Comparison of ENCODE assay signal across 8 cellular contexts in the genomic region with DNA sequence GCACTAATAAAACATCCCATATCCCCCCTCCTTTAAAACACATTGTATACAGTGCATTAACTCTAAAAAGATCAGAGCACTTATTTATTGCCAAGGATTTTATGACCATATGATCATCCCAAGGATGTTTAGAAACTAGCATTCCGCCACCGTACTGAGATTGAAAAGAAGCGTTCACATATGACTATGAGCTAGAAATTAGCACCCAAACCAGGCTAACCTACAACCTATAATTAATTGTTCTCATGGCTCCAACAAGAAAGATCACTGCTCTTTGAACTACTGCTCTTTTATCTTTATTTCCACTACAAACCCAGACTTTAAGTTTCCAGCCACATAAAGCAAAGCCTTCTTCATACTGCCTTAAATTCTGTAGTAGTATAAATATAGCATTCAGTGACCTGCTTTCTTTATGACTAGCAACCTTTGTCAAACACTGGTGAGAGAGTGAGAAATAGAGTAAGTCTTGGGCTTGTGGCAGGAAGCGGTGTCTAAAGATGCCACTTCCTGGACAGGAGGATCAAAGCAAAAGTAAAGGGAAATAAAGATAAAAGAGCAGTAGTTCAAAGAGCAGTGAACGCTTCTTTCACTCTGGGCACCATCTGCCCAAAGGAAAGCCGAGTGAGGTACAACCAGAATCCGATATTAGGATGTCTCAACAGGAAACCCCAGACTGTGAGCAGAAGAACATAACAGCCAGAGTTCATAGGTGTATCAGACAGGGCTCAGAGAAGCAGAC.
DNase-seq lines count a peak whose midpoint lies in the region; ATAC-seq and TF ChIP-seq lines count a peak whose summit lies in the region.

No MANE protein-coding gene starts in this region.

- no peaks in the 10 kb centered on the region for H3K36me3 ChIP-seq in Caco-2 (ENCODE audit: control insufficient read depth, insufficient read depth, low read length)

- H3K4me3 Mint-ChIP-seq in nephron (no peak overlapping the region), Caco-2 (ENCODE audit: unreplicated experiment) (no peak overlapping the region)

- H3K4me3 ChIP-seq in Caco-2 (ENCODE audit: low read depth, low read length), result no peak overlapping the region

- H3K9me3 ChIP-seq in Caco-2, result no peaks in the 10 kb centered on the region

- BruUV-seq in Caco-2 (replicated peaks; lab: Mats Ljungman, UMichigan), result no TSS peak

- intact Hi-C loops in Caco-2 (cut with micrococcal nuclease; ENCODE audit: unreplicated experiment), result loop anchor here (10.0 kb wide), 1 partner anchor 390 kb away; no protein-coding TSS in a partner anchor

- H3K27me3 Mint-ChIP-seq in nephron (ENCODE audit: low read depth), result no peaks in the 10 kb centered on the region
- no peaks in the 10 kb centered on the region for H3K27me3 Mint-ChIP-seq in Caco-2 (ENCODE audit: insufficient read depth, unreplicated experiment)

- no peaks in the 10 kb centered on the region for H3K27me3 ChIP-seq in Caco-2 (replicated peaks; ENCODE audit: control insufficient read depth, insufficient read depth, low read length)

- peaks cover 8% of the 10 kb centered on the region for H3K4me1 ChIP-seq in Caco-2

- H3K27ac Mint-ChIP-seq in nephron, result peak overlapping the region in 2 of 3 experiments; percentile 5 to 6
- H3K27ac Mint-ChIP-seq in Caco-2 (ENCODE audit: unreplicated experiment), result no peak overlapping the region

- no peak for TF ChIP-seq CTCF in nephron (IDR thresholded peaks at IDR 0.05; ENCODE audit: unreplicated experiment in 3 of 3)
- no peak for TF ChIP-seq CTCF in Caco-2 (IDR thresholded peaks at IDR 0.05; ENCODE audit: insufficient read depth in 1 of 2, low read depth in 1 of 2, low read length in 1 of 2, severe bottlenecking in 1 of 2, unreplicated experiment in 1 of 2)

- peak; percentile 25 to 33 for DNase-seq in activated CD4-positive, alpha-beta T cell treated with anti-CD3 and anti-CD28 coated beads, Interleukin-2, amount 50 U/mL, for 4 hours
- DNase-seq in Caco-2, result no peak
- no peak for DNase-seq in NCI-H2081 treated with DMSO at 0.1 percent for 48 hours (lab: John Stamatoyannopoulos, UW)
- no peak for DNase-seq in putamen (ENCODE audit: low spot score)
- no peak for DNase-seq in amygdala (lab: John Stamatoyannopoulos, UW)

- CTCF ChIA-PET in Caco-2 (lab: Charles Lee), result no interaction called here

- no peaks in the 10 kb centered on the region for H3K36me3 Mint-ChIP-seq in nephron (ENCODE audit: low read depth)
- no peaks in the 10 kb centered on the region for H3K36me3 Mint-ChIP-seq in Caco-2 (ENCODE audit: insufficient read depth, unreplicated experiment)

- ATAC-seq in GM19397 (IDR thresholded peaks at IDR 0.05; ENCODE audit: unreplicated experiment) (peak; percentile 87), HG03378 (IDR thresholded peaks at IDR 0.05; ENCODE audit: unreplicated experiment) (peak; percentile 97)

- H3K4me1 Mint-ChIP-seq in nephron (peaks cover 29% of the 10 kb centered on the region), Caco-2 (ENCODE audit: low read depth, unreplicated experiment) (peaks cover 16% of the 10 kb centered on the region)

- POLR2A ChIA-PET in Caco-2 (lab: Charles Lee), result no interaction called here

- H3K9me3 Mint-ChIP-seq in nephron (peaks cover 2% of the 10 kb centered on the region), Caco-2 (ENCODE audit: unreplicated experiment) (peaks cover 14% of the 10 kb centered on the region)

Comparison
In these comparisons a context has a peak if more than half of its experiments do, and no peak if none do; other contexts are left out.
1. DNase-seq: peak in activated CD4-positive, alpha-beta T cell treated with anti-CD3 and anti-CD28 coated beads, Interleukin-2, amount 50 U/mL, for 4 hours (2 of 2); none in Caco-2 (0 of 2), NCI-H2081 treated with DMSO at 0.1 percent for 48 hours (single experiment), putamen (single experiment) and amygdala (0 of 56).